2 cellular contexts compared by ENCODE assay signal in genomic region chr11:20030472-20030871, GRCh38.
TF ChIP-seq lines count a peak whose summit lies in the region.

No MANE protein-coding gene starts in this region.

TF ChIP-seq in IMR-90, 13 proteins besides CTCF, POLR2A, EP300 and RAD21 (continued from another document):
- no peak for TF ChIP-seq USF2 (IDR thresholded peaks at IDR 0.05; ENCODE audit: low read depth, low read length)
- TF ChIP-seq SMC3 (IDR thresholded peaks at IDR 0.05; ENCODE audit: low read depth, low read length) = no peak
- TF ChIP-seq CEBPB (IDR thresholded peaks at IDR 0.05; ENCODE audit: low read depth, low read length) = no peak
- no peak for TF ChIP-seq RCOR1 (IDR thresholded peaks at IDR 0.05; ENCODE audit: insufficient replicate concordance, low read length)
- no peak for TF ChIP-seq MXI1 (IDR thresholded peaks at IDR 0.05; ENCODE audit: borderline replicate concordance, low read depth, low read length)

TF ChIP-seq in SK-N-SH treated with all-trans-retinoic acid at 6 μM for 48 hours, 23 proteins besides CTCF, POLR2A, EP300 and RAD21 (continued from another document):
- TF ChIP-seq TSHZ2 (CRISPR knock-in tag; IDR thresholded peaks at IDR 0.05) = no peak
- TF ChIP-seq CSDC2 (CRISPR knock-in tag; IDR thresholded peaks at IDR 0.05) = no peak
- TF ChIP-seq GLIS3 (CRISPR knock-in tag; IDR thresholded peaks at IDR 0.05) = no peak
- no peak for TF ChIP-seq BACH2 (CRISPR knock-in tag; IDR thresholded peaks at IDR 0.05; ENCODE audit: borderline replicate concordance)
- TF ChIP-seq ZNF70 (CRISPR knock-in tag; IDR thresholded peaks at IDR 0.05) = no peak
- TF ChIP-seq ZNF565 (CRISPR knock-in tag; conservative IDR thresholded peaks at IDR 0.05; ENCODE audit: low read depth) = no peak
- TF ChIP-seq CSRNP3 (CRISPR knock-in tag; IDR thresholded peaks at IDR 0.05) = no peak
- TF ChIP-seq SNAI2 (CRISPR knock-in tag; IDR thresholded peaks at IDR 0.05) = no peak
